ENCODE assay signal across 23 cellular contexts in genomic region chr7:21084286-21084685, GRCh38.
"Had no signal": no experiment of that assay in that cellular context is flagged by ENCODE, and none has a peak within 500 bp of the region (broad histone marks: within the 10 kb centered on the region; RNA-seq: fewer than 3 reads in every experiment).

No MANE protein-coding gene starts in this region.

- H3K4me1 ChIP-seq: gastrocnemius medialis, heart right ventricle, left ventricle myocardium inferior, lower lobe of right lung, neural progenitor cell, right atrium auricular region, transverse colon had no signal

- H2AFZ ChIP-seq: neural progenitor cell had no signal

- H3K27me3 Mint-ChIP-seq: memory B cell had no signal

- H3K27ac ChIP-seq: coronary artery, gastrocnemius medialis, heart right ventricle, left ventricle myocardium inferior, lower lobe of right lung, neural progenitor cell, ovary, right atrium auricular region, stomach, thoracic aorta, transverse colon had no signal

- H3K4me1 Mint-ChIP-seq: memory B cell, neural progenitor cell had no signal

- H3K36me3 ChIP-seq: gastrocnemius medialis, heart right ventricle, left ventricle myocardium inferior, lower lobe of right lung, neural progenitor cell, ovary, right atrium auricular region, stomach, thoracic aorta, transverse colon had no signal

- H3K4me3 ChIP-seq: coronary artery, gastrocnemius medialis, heart right ventricle, left ventricle myocardium inferior, lower lobe of right lung, neural progenitor cell, ovary, right atrium auricular region, stomach, thoracic aorta, transverse colon had no signal

- ATAC-seq: gastrocnemius medialis; heart right ventricle; lower lobe of right lung; natural killer cell treated with Interleukin-12 subunit alpha and Interleukin-12 subunit beta and Interleukin-15 and Interleukin-18, amount 100 ng/mL, for 72 hours had no signal

- H3K27ac Mint-ChIP-seq: endodermal cell; memory B cell; mesothelial cell of epicardium; natural killer cell treated with Interleukin-12 subunit alpha and Interleukin-12 subunit beta and Interleukin-15 and Interleukin-18, amount 100 ng/mL, for 72 hours; neural progenitor cell had no signal

- DNase-seq: effector CD4-positive, alpha-beta T cell; endodermal cell; gastrocnemius medialis; heart right ventricle; islet precursor cell; left ventricle myocardium inferior; lower lobe of right lung; nucleus accumbens; ovary; small intestine; stimulated activated CD4-positive, alpha-beta T cell treated with anti-CD3 and anti-CD28 coated beads, Interleukin-12 subunit alpha, Interleukin-12 subunit beta, amount 100 ng/mL, for 4 hours; stimulated activated naive CD4-positive, alpha-beta T cell; stomach; substantia nigra; transverse colon had no signal

- H3K9me3 ChIP-seq: gastrocnemius medialis, heart right ventricle, left ventricle myocardium inferior, lower lobe of right lung, ovary, right atrium auricular region, thoracic aorta, transverse colon had no signal

- H3K27me3 ChIP-seq: gastrocnemius medialis, heart right ventricle, neural progenitor cell, ovary, right atrium auricular region, stomach, transverse colon had no signal

- H3K4me2 ChIP-seq: neural progenitor cell had no signal

- H3K4me3 Mint-ChIP-seq: endodermal cell; memory B cell; mesothelial cell of epicardium; natural killer cell treated with Interleukin-12 subunit alpha and Interleukin-12 subunit beta and Interleukin-15 and Interleukin-18, amount 100 ng/mL, for 72 hours; neural progenitor cell had no signal

- H3K36me3 Mint-ChIP-seq: memory B cell; mesothelial cell of epicardium; natural killer cell treated with Interleukin-12 subunit alpha and Interleukin-12 subunit beta and Interleukin-15 and Interleukin-18, amount 100 ng/mL, for 72 hours; neural progenitor cell had no signal

- H3K9ac ChIP-seq: neural progenitor cell had no signal

- H3K9me3 Mint-ChIP-seq: endodermal cell, memory B cell, mesothelial cell of epicardium, neural progenitor cell had no signal

- FAIRE-seq: endothelial cell of umbilical vein, small intestine had no signal
